In genomic region chr1:41682845-41683630, GRCh38 we compare ENCODE assay signal across 13 cellular contexts.
DNase-seq lines count a peak whose midpoint lies in the region; ATAC-seq and TF ChIP-seq lines count a peak whose summit lies in the region.
"Had no signal": no experiment of that assay in that cellular context is flagged by ENCODE, and none has a peak within 500 bp of the region (broad histone marks: within the 10 kb centered on the region; RNA-seq: fewer than 3 reads in every experiment).

No MANE protein-coding gene starts in this region.

- peak overlapping the region; percentile 76 for H3K27ac Mint-ChIP-seq in activated CD4-positive, alpha-beta T cell treated with anti-CD3 and anti-CD28 coated beads for 36 hours
- peak overlapping the region; percentile 30 for H3K27ac Mint-ChIP-seq in activated naive CD8-positive, alpha-beta T cell

- H3K27me3 ChIP-seq in osteoblast (ENCODE audit: insufficient read depth, low read length): no peaks in the 10 kb centered on the region
- H3K27me3 ChIP-seq: colonic mucosa had no signal

- no peaks in the 10 kb centered on the region for H3K36me3 Mint-ChIP-seq in activated CD4-positive, alpha-beta T cell treated with anti-CD3 and anti-CD28 coated beads for 36 hours (ENCODE audit: low read depth)
- no peaks in the 10 kb centered on the region for H3K36me3 Mint-ChIP-seq in activated naive CD8-positive, alpha-beta T cell

- no peak overlapping the region for H3K4me2 ChIP-seq in osteoblast (ENCODE audit: insufficient read depth, low read length)

- H3K27me3 Mint-ChIP-seq in activated CD4-positive, alpha-beta T cell treated with anti-CD3 and anti-CD28 coated beads for 36 hours: no peaks in the 10 kb centered on the region
- no peaks in the 10 kb centered on the region for H3K27me3 Mint-ChIP-seq in activated naive CD8-positive, alpha-beta T cell

- H3K36me3 ChIP-seq in osteoblast (ENCODE audit: insufficient read depth, low read length): no peaks in the 10 kb centered on the region
- H3K36me3 ChIP-seq: colonic mucosa had no signal

- H3K4me1 Mint-ChIP-seq in activated CD4-positive, alpha-beta T cell treated with anti-CD3 and anti-CD28 coated beads for 36 hours: peaks cover 67% of the 10 kb centered on the region
- H3K4me1 Mint-ChIP-seq in activated naive CD8-positive, alpha-beta T cell (ENCODE audit: low read depth): peaks cover 52% of the 10 kb centered on the region

- no peaks in the 10 kb centered on the region for H4K20me1 ChIP-seq in osteoblast (ENCODE audit: insufficient read depth, low read length)

- H3K4me3 Mint-ChIP-seq in activated CD4-positive, alpha-beta T cell treated with anti-CD3 and anti-CD28 coated beads for 36 hours: no peak overlapping the region
- peak overlapping the region; percentile 28 for H3K4me3 Mint-ChIP-seq in activated naive CD8-positive, alpha-beta T cell

- POLR2A ChIA-PET in activated CD4-positive, alpha-beta T cell treated with anti-CD3 and anti-CD28 coated beads for 36 hours (lab: Charles Lee): interaction anchor here (0.8 kb wide), 1 partner anchor 10 kb away, joined by 3 read pairs; no protein-coding TSS in a partner anchor

- H3K4me3 ChIP-seq in osteoblast (ENCODE audit: insufficient read depth, low read length): no peak overlapping the region
- H3K4me3 ChIP-seq: colonic mucosa had no signal

- H3K9me3 ChIP-seq in osteoblast (ENCODE audit: low read depth, low read length): no peaks in the 10 kb centered on the region
- H3K9me3 ChIP-seq: colonic mucosa had no signal

- no peaks in the 10 kb centered on the region for H3K9me3 Mint-ChIP-seq in activated CD4-positive, alpha-beta T cell treated with anti-CD3 and anti-CD28 coated beads for 36 hours (ENCODE audit: low read depth)
- no peaks in the 10 kb centered on the region for H3K9me3 Mint-ChIP-seq in activated naive CD8-positive, alpha-beta T cell (ENCODE audit: low read depth)

- peak; percentile 62 for ATAC-seq in activated CD4-positive, alpha-beta T cell treated with anti-CD3 and anti-CD28 coated beads for 36 hours
- no peak for ATAC-seq in HG03135 (IDR thresholded peaks at IDR 0.05; ENCODE audit: unreplicated experiment)

- intact Hi-C loops in activated CD4-positive, alpha-beta T cell treated with anti-CD3 and anti-CD28 coated beads for 36 hours (cut with DNase I, micrococcal nuclease): no loop called here

- H3K27ac ChIP-seq in osteoblast (ENCODE audit: low read depth, low read length): peak overlapping the region; percentile 53
- H3K27ac ChIP-seq: colonic mucosa had no signal

- no peak for DNase-seq in activated CD4-positive, alpha-beta T cell treated with anti-CD3 and anti-CD28 coated beads for 36 hours
- no peak for DNase-seq in activated CD4-positive, alpha-beta T cell treated with anti-CD3 and anti-CD28 coated beads, Interleukin-2, amount 50 U/mL, for 1 hour
- DNase-seq in LHCN-M2 (ENCODE audit: low read depth): peak; percentile 46
- no peak for DNase-seq in osteoblast (ENCODE audit: insufficient read length, low spot score, missing footprints)
- DNase-seq in GOT3 (lab: John Stamatoyannopoulos, UW): no peak
- DNase-seq in NCI-H1105 treated with DMSO at 0.1 percent for 48 hours (lab: John Stamatoyannopoulos, UW): no peak
- DNase-seq: activated CD4-positive, alpha-beta T cell treated with anti-CD3 and anti-CD28 coated beads for 4 hours; colonic mucosa; HCEC 1CT; mammary epithelial cell; stimulated activated CD4-positive, alpha-beta T cell treated with anti-CD3 and anti-CD28 coated beads, Interleukin-12 subunit alpha, Interleukin-12 subunit beta, amount 100 ng/mL, for 4 hours had no signal

- H3K79me2 ChIP-seq in osteoblast (ENCODE audit: insufficient read depth, low read length): no peaks in the 10 kb centered on the region

- TF ChIP-seq CTCF in osteoblast (IDR thresholded peaks at IDR 0.05; ENCODE audit: extremely low read depth, low read depth, low read length): no peak

- CTCF ChIA-PET in activated CD4-positive, alpha-beta T cell treated with anti-CD3 and anti-CD28 coated beads for 36 hours (lab: Charles Lee): interaction anchor here (0.6 to 1.3 kb wide), 6 partner anchors 10 to 208 kb away, joined by 3 to 7 read pairs (median 4); no protein-coding TSS in a partner anchor

- no peak overlapping the region for H2AFZ ChIP-seq in osteoblast (ENCODE audit: low read length)

- peaks cover 39% of the 10 kb centered on the region for H3K4me1 ChIP-seq in osteoblast (ENCODE audit: insufficient read depth, low read length)
- H3K4me1 ChIP-seq: colonic mucosa had no signal
